ENCODE assay signal across 22 cellular contexts in genomic region chr1:22231995-22232690, GRCh38.
DNase-seq lines count a peak whose midpoint lies in the region; ATAC-seq and TF ChIP-seq lines count a peak whose summit lies in the region.
"Had no signal": no experiment of that assay in that cellular context is flagged by ENCODE, and none has a peak within 500 bp of the region (broad histone marks: within the 10 kb centered on the region; RNA-seq: fewer than 3 reads in every experiment).

No MANE protein-coding gene starts in this region.

- no peaks in the 10 kb centered on the region for H4K20me1 ChIP-seq in Loucy (ENCODE audit: insufficient read depth, low read length, poor library complexity, severe bottlenecking)

- H3K27me3 ChIP-seq in Loucy (ENCODE audit: insufficient read depth, low read length, poor library complexity, severe bottlenecking) (no peaks in the 10 kb centered on the region), brain microvascular endothelial cell (replicated peaks) (peaks cover 26% of the 10 kb centered on the region), lower lobe of right lung (ENCODE audit: low read depth) (peaks cover 14% of the 10 kb centered on the region), adrenal gland (no peaks in the 10 kb centered on the region)

- H2AFZ ChIP-seq in Loucy (ENCODE audit: low read length) = no peak overlapping the region

- in situ Hi-C loops in brain microvascular endothelial cell (cut with HindIII; ENCODE audit: low pct_ligation_motif_present, low sequenced_read_pairs) = no loop called here

- intact Hi-C loops in lower lobe of right lung (cut with DNase I) (no loop called here), adrenal gland (cut with DNase I) (no loop called here)

- DNase-seq in GM10248 (ENCODE audit: extremely low spot score) = no peak
- DNase-seq in brain microvascular endothelial cell = no peak
- DNase-seq in lower lobe of right lung = no peak
- no peak for DNase-seq in HK-2 (ENCODE audit: unreplicated experiment)
- DNase-seq in C1 segment of cervical spinal cord (lab: John Stamatoyannopoulos, UW) = no peak
- DNase-seq in adrenal gland = no peak
- DNase-seq: activated CD4-positive, alpha-beta T cell treated with anti-CD3 and anti-CD28 coated beads for 48 hours; activated T-cell treated with anti-CD3 and anti-CD28 coated beads, Interleukin-2, amount 50 U/mL, for 4 hours; CD4-positive, alpha-beta memory T cell; DMS153; GF-D8; head of caudate nucleus; kidney glomerular epithelial cell; NCI-H1048; NCI-H1930; sigmoid colon; stimulated activated CD4-positive, alpha-beta T cell treated with anti-CD3 and anti-CD28 coated beads, Interleukin-15, amount 100 ng/mL, for 24 hours had no signal

- H3K79me2 ChIP-seq in Loucy (ENCODE audit: insufficient read depth, low read length) = no peaks in the 10 kb centered on the region

- WGBS in adrenal gland, 4 donors = 69 to 78% (median 70%) methylated on average over 6 of the region's 6 CpGs

- H3K4me3 ChIP-seq in Loucy (ENCODE audit: low read length, poor library complexity, severe bottlenecking) = no peak overlapping the region
- H3K4me3 ChIP-seq in brain microvascular endothelial cell (ENCODE audit: low read depth, low read length) = no peak overlapping the region
- no peak overlapping the region for H3K4me3 ChIP-seq in lower lobe of right lung
- no peak overlapping the region for H3K4me3 ChIP-seq in adrenal gland
- H3K4me3 ChIP-seq: lung, sigmoid colon had no signal

- no peak for TF ChIP-seq POLR2A in adrenal gland (IDR thresholded peaks at IDR 0.05)

- ATAC-seq in lower lobe of right lung (no peak), HG03135 (IDR thresholded peaks at IDR 0.05; ENCODE audit: unreplicated experiment) (no peak)
- ATAC-seq: activated T-cell treated with anti-CD3 and anti-CD28 coated beads, Interleukin-2, amount 50 U/mL, for 4 hours; SK-N-SH treated with all-trans-retinoic acid at 6 μM for 48 hours had no signal

- CTCF ChIA-PET in GM10248 (lab: Yijun Ruan, JAX) = no interaction called here

- H3K36me3 ChIP-seq in Loucy (ENCODE audit: insufficient read depth, low read length) = no peaks in the 10 kb centered on the region
- no peaks in the 10 kb centered on the region for H3K36me3 ChIP-seq in brain microvascular endothelial cell (replicated peaks)
- H3K36me3 ChIP-seq in lower lobe of right lung = no peaks in the 10 kb centered on the region
- no peaks in the 10 kb centered on the region for H3K36me3 ChIP-seq in adrenal gland (replicated peaks in 1 of 2)
- H3K36me3 ChIP-seq: sigmoid colon had no signal

- TF ChIP-seq CTCF in GM10248 (IDR thresholded peaks at IDR 0.05; ENCODE audit: control extremely low read depth, extremely low read depth, low read depth, missing control alignments) (peak; percentile 8), Loucy (conservative IDR thresholded peaks at IDR 0.05; ENCODE audit: low read length) (0 out of 2 replicates have a peak, but pooled peaks have one; percentile 17), brain microvascular endothelial cell (IDR thresholded peaks at IDR 0.05; ENCODE audit: low read depth, low read length, missing control alignments) (peak; percentile 25), lower lobe of right lung (IDR thresholded peaks at IDR 0.05) (peak; percentile 6), adrenal gland (IDR thresholded peaks at IDR 0.05) (no peak)

- POLR2A ChIA-PET in GM10248 (lab: Yijun Ruan, JAX) = no interaction called here

- H3F3A ChIP-seq in Loucy (ENCODE audit: low read depth) = no peaks in the 10 kb centered on the region

- H3K4me1 ChIP-seq in Loucy (ENCODE audit: insufficient read depth, low read length, poor library complexity, severe bottlenecking) = no peaks in the 10 kb centered on the region
- peaks cover 7% of the 10 kb centered on the region for H3K4me1 ChIP-seq in lower lobe of right lung
- H3K4me1 ChIP-seq in adrenal gland (replicated peaks in 1 of 2) = peaks cover 1 to 5% of the 10 kb centered on the region in 2 donors
- H3K4me1 ChIP-seq: sigmoid colon had no signal

- H3K9me3 ChIP-seq in Loucy (ENCODE audit: insufficient read depth, low read depth, low read length) (no peaks in the 10 kb centered on the region), lower lobe of right lung (no peaks in the 10 kb centered on the region), adrenal gland (replicated peaks in 1 of 3) (no peaks in the 10 kb centered on the region)
- H3K9me3 ChIP-seq: sigmoid colon had no signal

- H3K4me2 ChIP-seq in Loucy (ENCODE audit: low read depth, low read length, poor library complexity, severe bottlenecking) = no peak overlapping the region
- H3K4me2 ChIP-seq: KMS-11 had no signal

- H3K27ac ChIP-seq in brain microvascular endothelial cell = no peak overlapping the region
- no peak overlapping the region for H3K27ac ChIP-seq in lower lobe of right lung
- H3K27ac ChIP-seq in adrenal gland = no peak overlapping the region
- H3K27ac ChIP-seq: KMS-11, sigmoid colon had no signal

- no peaks in the 10 kb centered on the region for H3K9me2 ChIP-seq in Loucy (replicated peaks; ENCODE audit: low read depth, low read length)

- no peak overlapping the region for H3K9ac ChIP-seq in Loucy (ENCODE audit: low read depth, low read length, poor library complexity, severe bottlenecking)
- H3K9ac ChIP-seq: KMS-11 had no signal

Comparison
In these comparisons a context has a peak if more than half of its experiments do, and no peak if none do; other contexts are left out.
1. CTCF ChIP-seq: peak in GM10248 (single experiment), Loucy (single experiment), brain microvascular endothelial cell (single experiment) and lower lobe of right lung (single experiment); none in adrenal gland (0 of 6).